In the genomic region with DNA sequence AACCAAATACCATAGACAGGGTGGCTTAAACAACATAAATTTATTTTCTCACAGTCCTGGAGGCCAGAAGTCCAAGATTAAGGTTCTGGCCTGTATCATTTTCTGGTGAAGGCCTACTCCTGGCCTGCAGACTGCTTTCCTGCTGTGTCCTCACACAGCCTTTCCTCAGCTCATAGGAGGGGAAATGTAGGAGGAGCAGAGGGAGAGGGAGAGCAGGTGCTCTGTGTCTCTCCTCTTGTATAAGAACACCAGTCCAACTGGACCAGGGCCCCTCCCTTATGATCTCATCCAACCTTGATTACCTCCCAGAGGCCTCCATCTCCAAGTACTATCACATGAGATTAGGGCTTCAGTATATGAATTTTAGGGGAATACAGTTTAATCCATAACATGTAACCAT, we compare ENCODE assay signal across 18 cellular contexts. TPM values are rescaled to one million over a fixed set of nuclear protein-coding genes. Genes with fewer than 3 reads are reported as not detected.
DNase-seq lines count a peak whose midpoint lies in the region; ATAC-seq, FAIRE-seq and TF ChIP-seq lines count a peak whose summit lies in the region.
"Had no signal": no experiment of that assay in that cellular context is flagged by ENCODE, and none has a peak within 500 bp of the region (broad histone marks: within the 10 kb centered on the region; RNA-seq: fewer than 3 reads in every experiment).

No MANE protein-coding gene starts in this region.

- H3K4me3 Mint-ChIP-seq in glutamatergic neuron (ENCODE audit: unreplicated experiment) = peak overlapping the region; percentile 31
- no peak overlapping the region for H3K4me3 Mint-ChIP-seq in activated CD4-positive, alpha-beta T cell treated with anti-CD3 and anti-CD28 coated beads, Interleukin-2, amount 10 ng/mL, durations not matched to agents 24 days and 14 days
- H3K4me3 Mint-ChIP-seq: activated naive CD4-positive, alpha-beta T cell treated with anti-CD3 and anti-CD28 coated beads, Interleukin-2, amount 10 ng/mL, durations not matched to agents 7 days and 5 days; CD14-positive monocyte; naive thymus-derived CD4-positive, alpha-beta T cell had no signal

- intact Hi-C loops in activated CD4-positive, alpha-beta T cell treated with anti-CD3 and anti-CD28 coated beads, Interleukin-2, amount 10 ng/mL, durations not matched to agents 24 days and 14 days (cut with micrococcal nuclease) = no loop called here

- H3K27me3 ChIP-seq in small intestine (ENCODE audit: control insufficient read depth in 2 of 2, insufficient read depth in 2 of 2, low read length in 2 of 2) = no peaks in the 10 kb centered on the region

- H3K36me3 ChIP-seq in small intestine (ENCODE audit: control insufficient read depth in 2 of 2, insufficient read depth in 2 of 2, low read length in 2 of 2) = no peaks in the 10 kb centered on the region

- no peak for FAIRE-seq in small intestine (lab: Jason Lieb, UNC)

- peak; percentile 48 for DNase-seq in NCI-H2107 treated with DMSO at 0.1 percent for 48 hours (lab: John Stamatoyannopoulos, UW; ENCODE audit: unreplicated experiment)
- no peak for DNase-seq in NCI-H2107 (lab: John Stamatoyannopoulos, UW)
- peak; percentile 79 for DNase-seq in NCI-H69 (lab: John Stamatoyannopoulos, UW)
- no peak for DNase-seq in glutamatergic neuron
- DNase-seq in small intestine = peak; percentile 44
- DNase-seq in activated CD4-positive, alpha-beta T cell treated with anti-CD3 and anti-CD28 coated beads, Interleukin-2, amount 10 ng/mL, durations not matched to agents 24 days and 14 days = no peak
- no peak for DNase-seq in cerebellar nuclear complex (lab: John Stamatoyannopoulos, UW)
- DNase-seq: 8988T; activated naive CD4-positive, alpha-beta T cell treated with anti-CD3 and anti-CD28 coated beads, Interleukin-2, amount 10 ng/mL, durations not matched to agents 7 days and 5 days; head of caudate nucleus; IMR-90; left cardiac atrium; naive thymus-derived CD4-positive, alpha-beta T cell; NCI-H1105; stimulated activated naive CD4-positive, alpha-beta T cell had no signal

- H3K27ac Mint-ChIP-seq in glutamatergic neuron (ENCODE audit: unreplicated experiment) = no peak overlapping the region
- no peak overlapping the region for H3K27ac Mint-ChIP-seq in activated CD4-positive, alpha-beta T cell treated with anti-CD3 and anti-CD28 coated beads, Interleukin-2, amount 10 ng/mL, durations not matched to agents 24 days and 14 days
- H3K27ac Mint-ChIP-seq: activated naive CD4-positive, alpha-beta T cell treated with anti-CD3 and anti-CD28 coated beads, Interleukin-2, amount 10 ng/mL, durations not matched to agents 7 days and 5 days; CD14-positive monocyte; naive thymus-derived CD4-positive, alpha-beta T cell had no signal

- peaks cover 2 to 6% of the 10 kb centered on the region in 2 donors for H3K4me1 ChIP-seq in small intestine (ENCODE audit: control insufficient read depth in 2 of 2, insufficient read depth in 1 of 2, low read depth in 1 of 2, low read length in 1 of 2)

- H3K36me3 Mint-ChIP-seq in glutamatergic neuron (ENCODE audit: unreplicated experiment) = no peaks in the 10 kb centered on the region
- no peaks in the 10 kb centered on the region for H3K36me3 Mint-ChIP-seq in activated CD4-positive, alpha-beta T cell treated with anti-CD3 and anti-CD28 coated beads, Interleukin-2, amount 10 ng/mL, durations not matched to agents 24 days and 14 days (ENCODE audit: low read depth)
- H3K36me3 Mint-ChIP-seq: activated naive CD4-positive, alpha-beta T cell treated with anti-CD3 and anti-CD28 coated beads, Interleukin-2, amount 10 ng/mL, durations not matched to agents 7 days and 5 days had no signal

- no peak for TF ChIP-seq CTCF in glutamatergic neuron (IDR thresholded peaks at IDR 0.05; ENCODE audit: partially characterized antibody, unreplicated experiment)

- peaks cover 2% of the 10 kb centered on the region for H3K9me3 Mint-ChIP-seq in glutamatergic neuron (ENCODE audit: unreplicated experiment)
- no peaks in the 10 kb centered on the region for H3K9me3 Mint-ChIP-seq in activated CD4-positive, alpha-beta T cell treated with anti-CD3 and anti-CD28 coated beads, Interleukin-2, amount 10 ng/mL, durations not matched to agents 24 days and 14 days
- H3K9me3 Mint-ChIP-seq: activated naive CD4-positive, alpha-beta T cell treated with anti-CD3 and anti-CD28 coated beads, Interleukin-2, amount 10 ng/mL, durations not matched to agents 7 days and 5 days; CD14-positive monocyte had no signal

- no peak for ATAC-seq in HG03520 (IDR thresholded peaks at IDR 0.05; ENCODE audit: unreplicated experiment)
- ATAC-seq: naive thymus-derived CD4-positive, alpha-beta T cell had no signal

- peaks cover 26% of the 10 kb centered on the region for H3K4me1 Mint-ChIP-seq in glutamatergic neuron (ENCODE audit: low read depth, unreplicated experiment)
- peaks cover 14% of the 10 kb centered on the region for H3K4me1 Mint-ChIP-seq in activated CD4-positive, alpha-beta T cell treated with anti-CD3 and anti-CD28 coated beads, Interleukin-2, amount 10 ng/mL, durations not matched to agents 24 days and 14 days
- H3K4me1 Mint-ChIP-seq: activated naive CD4-positive, alpha-beta T cell treated with anti-CD3 and anti-CD28 coated beads, Interleukin-2, amount 10 ng/mL, durations not matched to agents 7 days and 5 days had no signal

- H3K9me3 ChIP-seq in small intestine (ENCODE audit: control insufficient read depth, low read depth) = no peaks in the 10 kb centered on the region

- H3K27ac ChIP-seq in small intestine (ENCODE audit: low read depth in 1 of 2, low read length in 1 of 2) = no peak overlapping the region
- H3K27ac ChIP-seq: VCaP had no signal

- H3K4me3 ChIP-seq in small intestine (ENCODE audit: low read depth in 1 of 2, low read length in 2 of 2) = no peak overlapping the region

- H3K27me3 Mint-ChIP-seq in glutamatergic neuron (ENCODE audit: unreplicated experiment) = peaks cover 2% of the 10 kb centered on the region
- no peaks in the 10 kb centered on the region for H3K27me3 Mint-ChIP-seq in activated CD4-positive, alpha-beta T cell treated with anti-CD3 and anti-CD28 coated beads, Interleukin-2, amount 10 ng/mL, durations not matched to agents 24 days and 14 days
- H3K27me3 Mint-ChIP-seq: activated naive CD4-positive, alpha-beta T cell treated with anti-CD3 and anti-CD28 coated beads, Interleukin-2, amount 10 ng/mL, durations not matched to agents 7 days and 5 days; naive thymus-derived CD4-positive, alpha-beta T cell had no signal

RNA-seq across cellular contexts. Expression of gene RAPGEF2, which starts 34.3 kb away (rescaled TPM):
- 58.4 TPM for total RNA-seq in glutamatergic neuron (ENCODE audit: unreplicated experiment)
- polyA plus RNA-seq in small intestine = 10 to 100 TPM in 2 of 3 donors, 1 to 10 TPM in 1; 7.6 to 13.5 (median 10.1) TPM
- 27.1 and 32.0 TPM in 2 replicates for total RNA-seq in activated CD4-positive, alpha-beta T cell treated with anti-CD3 and anti-CD28 coated beads, Interleukin-2, amount 10 ng/mL, durations not matched to agents 24 days and 14 days

Comparison
In these comparisons a context has a peak if more than half of its experiments do, and no peak if none do; other contexts are left out.
1. DNase-seq: peak in NCI-H2107 treated with DMSO at 0.1 percent for 48 hours (single experiment), NCI-H69 (single experiment) and small intestine (single experiment); none in NCI-H2107 (single experiment), glutamatergic neuron (single experiment), activated CD4-positive, alpha-beta T cell treated with anti-CD3 and anti-CD28 coated beads, Interleukin-2, amount 10 ng/mL, durations not matched to agents 24 days and 14 days (single experiment) and cerebellar nuclear complex (0 of 2).